ENCODE assay signal across 1 cellular context in genomic region chr13:113649212-113649611, GRCh38.
TF ChIP-seq lines count a peak whose summit lies in the region.

No MANE protein-coding gene starts in this region.

TF ChIP-seq in K562, 482 proteins besides CTCF, POLR2A, EP300 and RAD21:
- TF ChIP-seq CREM (IDR thresholded peaks at IDR 0.05; ENCODE audit: low read depth) (no peak), MCM7 (IDR thresholded peaks at IDR 0.05) (no peak), USF2 (CRISPR knock-in tag; IDR thresholded peaks at IDR 0.05) (peak; percentile 12; the same call in 1 of the 2 replicates), SPI1 (IDR thresholded peaks at IDR 0.05; ENCODE audit: borderline replicate concordance, low read depth, low read length) (no peak), ARID1B (IDR thresholded peaks at IDR 0.05) (no peak)
